Comparison of ENCODE assay signal across 10 cellular contexts in genomic region chr19:2888739-2889224, GRCh38. TPM values are rescaled to one million over a fixed set of nuclear protein-coding genes. Genes with fewer than 3 reads are reported as not detected.
DNase-seq lines count a peak whose midpoint lies in the region; ATAC-seq and TF ChIP-seq lines count a peak whose summit lies in the region.
"Had no signal": no experiment of that assay in that cellular context is flagged by ENCODE, and none has a peak within 500 bp of the region (broad histone marks: within the 10 kb centered on the region; RNA-seq: fewer than 3 reads in every experiment).

No MANE protein-coding gene starts in this region.

- no peak for TF ChIP-seq POLR2A in gastroesophageal sphincter (IDR thresholded peaks at IDR 0.05)

- H3K9me3 Mint-ChIP-seq in activated T-helper 1 cell treated with anti-CD3 and anti-CD28 coated beads, Interleukin-12 subunit alpha, Interleukin-12 subunit beta, Interleukin-2, Interleukin-4 antibody, amounts not matched to agents 30 ng/mL and 10 ng/mL and 1 ng/mL, durations not matched to agents 14 hours and 24 hours and 36 hours, result peaks cover 13% of the 10 kb centered on the region

- H3K4me1 Mint-ChIP-seq in activated T-helper 1 cell treated with anti-CD3 and anti-CD28 coated beads, Interleukin-12 subunit alpha, Interleukin-12 subunit beta, Interleukin-2, Interleukin-4 antibody, amounts not matched to agents 30 ng/mL and 10 ng/mL and 1 ng/mL, durations not matched to agents 14 hours and 24 hours and 36 hours (ENCODE audit: low read depth), result no peaks in the 10 kb centered on the region

- no peak for TF ChIP-seq EP300 in gastroesophageal sphincter (IDR thresholded peaks at IDR 0.05)

- no peaks in the 10 kb centered on the region for H3K36me3 Mint-ChIP-seq in activated T-helper 1 cell treated with anti-CD3 and anti-CD28 coated beads, Interleukin-12 subunit alpha, Interleukin-12 subunit beta, Interleukin-2, Interleukin-4 antibody, amounts not matched to agents 30 ng/mL and 10 ng/mL and 1 ng/mL, durations not matched to agents 14 hours and 24 hours and 36 hours (ENCODE audit: low read depth)

- intact Hi-C loops in activated T-helper 1 cell treated with anti-CD3 and anti-CD28 coated beads, Interleukin-12 subunit alpha, Interleukin-12 subunit beta, Interleukin-2, Interleukin-4 antibody, amounts not matched to agents 30 ng/mL and 10 ng/mL and 1 ng/mL, durations not matched to agents 14 hours and 24 hours and 36 hours (cut with micrococcal nuclease), result no loop called here
- intact Hi-C loops in tibial artery (cut with DNase I; ENCODE audit: low total_unique reads), result loop anchor here (5.0 kb wide), 1 partner anchor 274 kb away; no protein-coding TSS in a partner anchor

- WGBS in gastroesophageal sphincter (ENCODE audit: low coverage in 1 of 2), 2 donors, result 61 to 82% methylated on average over 9 to 19 of the region's 36 CpGs

- H3K36me3 ChIP-seq in tibial artery (no peaks in the 10 kb centered on the region), gastroesophageal sphincter (no peaks in the 10 kb centered on the region)

- no peak overlapping the region for H3K27ac Mint-ChIP-seq in activated T-helper 1 cell treated with anti-CD3 and anti-CD28 coated beads, Interleukin-12 subunit alpha, Interleukin-12 subunit beta, Interleukin-2, Interleukin-4 antibody, amounts not matched to agents 30 ng/mL and 10 ng/mL and 1 ng/mL, durations not matched to agents 14 hours and 24 hours and 36 hours

- H3K4me3 ChIP-seq in tibial artery (peak overlapping the region in 1 of 2 donors; percentile 41), gastroesophageal sphincter (peak overlapping the region in 1 of 2 donors; percentile 40)

- H3K4me1 ChIP-seq in tibial artery (peaks cover 0 to 5% (median 2%) of the 10 kb centered on the region in 4 donors), gastroesophageal sphincter (peaks cover 0 to 5% (median 0%) of the 10 kb centered on the region in 3 donors)

- H3K9me3 ChIP-seq in tibial artery (no peaks in the 10 kb centered on the region), gastroesophageal sphincter (no peaks in the 10 kb centered on the region)

- H3K4me3 Mint-ChIP-seq in activated T-helper 1 cell treated with anti-CD3 and anti-CD28 coated beads, Interleukin-12 subunit alpha, Interleukin-12 subunit beta, Interleukin-2, Interleukin-4 antibody, amounts not matched to agents 30 ng/mL and 10 ng/mL and 1 ng/mL, durations not matched to agents 14 hours and 24 hours and 36 hours, result no peak overlapping the region

- H3K27me3 ChIP-seq in tibial artery (peaks cover 0 to 17% of the 10 kb centered on the region in 2 donors), gastroesophageal sphincter (peaks cover 14% of the 10 kb centered on the region)

- in situ Hi-C loops in KBM-7 (cut with MboI; ENCODE audit: low pct_unique_long_range_greater_than_20kb, low sequenced_read_pairs), result no loop called here

- ATAC-seq in gastroesophageal sphincter (no peak), HG02763 (IDR thresholded peaks at IDR 0.05; ENCODE audit: unreplicated experiment) (no peak)

- no peak overlapping the region for H3K27ac ChIP-seq in tibial artery
- H3K27ac ChIP-seq in gastroesophageal sphincter, result peak overlapping the region in 1 of 4 donors; percentile 66
- H3K27ac ChIP-seq: C4-2B, KMS-11 had no signal

- DNase-seq in activated T-helper 1 cell treated with Interleukin-2 at 50 U/mL for 16 hours (ENCODE audit: low read depth), result peak; percentile 4
- DNase-seq in activated T-helper 1 cell treated with anti-CD3 and anti-CD28 coated beads, Interleukin-12 subunit alpha, Interleukin-12 subunit beta, Interleukin-2, Interleukin-4 antibody, amounts not matched to agents 30 ng/mL and 10 ng/mL and 1 ng/mL, durations not matched to agents 14 hours and 24 hours and 36 hours (ENCODE audit: low spot score), result no peak
- DNase-seq in activated T-cell treated with anti-CD3 and anti-CD28 coated beads for 4 hours, result peak; percentile 36
- peak; percentile 39 for DNase-seq in left kidney (ENCODE audit: low read depth, low spot score)
- peak; percentile 24 to 66 for DNase-seq in tibial artery
- DNase-seq in KBM-7, result no peak

- no peak for TF ChIP-seq CTCF in tibial artery (IDR thresholded peaks at IDR 0.05)
- peak in 1 of 4 experiments; percentile 25 for TF ChIP-seq CTCF in gastroesophageal sphincter (IDR thresholded peaks at IDR 0.05)

- H3K27me3 Mint-ChIP-seq in activated T-helper 1 cell treated with anti-CD3 and anti-CD28 coated beads, Interleukin-12 subunit alpha, Interleukin-12 subunit beta, Interleukin-2, Interleukin-4 antibody, amounts not matched to agents 30 ng/mL and 10 ng/mL and 1 ng/mL, durations not matched to agents 14 hours and 24 hours and 36 hours (ENCODE audit: insufficient read depth), result no peaks in the 10 kb centered on the region

RNA-seq across cellular contexts. Expression of gene ZNF57, which starts 11.9 kb away (rescaled TPM):
- 2.2 and 2.6 TPM in 2 replicates for total RNA-seq in activated T-helper 1 cell treated with anti-CD3 and anti-CD28 coated beads, Interleukin-12 subunit alpha, Interleukin-12 subunit beta, Interleukin-2, Interleukin-4 antibody, amounts not matched to agents 30 ng/mL and 10 ng/mL and 1 ng/mL, durations not matched to agents 14 hours and 24 hours and 36 hours
- 1 to 10 TPM; 1.3 to 3.8 (median 2.8) TPM for total RNA-seq in gastroesophageal sphincter

RNA-seq across cellular contexts. Expression of gene ZNF556, which starts 21.6 kb away (rescaled TPM):
- total RNA-seq in activated T-helper 1 cell treated with anti-CD3 and anti-CD28 coated beads, Interleukin-12 subunit alpha, Interleukin-12 subunit beta, Interleukin-2, Interleukin-4 antibody, amounts not matched to agents 30 ng/mL and 10 ng/mL and 1 ng/mL, durations not matched to agents 14 hours and 24 hours and 36 hours, result not detected in 2 replicates
- total RNA-seq in gastroesophageal sphincter, result under 1 TPM in 3 of 4 donors, not detected in 1; 0.27 to 0.47 (median 0.27) TPM

RNA-seq across cellular contexts. Expression of gene ZNF555, which starts 47.5 kb away (rescaled TPM):
- total RNA-seq in activated T-helper 1 cell treated with anti-CD3 and anti-CD28 coated beads, Interleukin-12 subunit alpha, Interleukin-12 subunit beta, Interleukin-2, Interleukin-4 antibody, amounts not matched to agents 30 ng/mL and 10 ng/mL and 1 ng/mL, durations not matched to agents 14 hours and 24 hours and 36 hours, result 0.37 and 0.65 TPM in 2 replicates
- total RNA-seq in gastroesophageal sphincter, result 10 to 100 TPM in 1 of 4 donors, 1 to 10 TPM in 3; 4.2 to 10.9 (median 7.6) TPM

RNA-seq across cellular contexts. Expression of gene ZNF77, which starts 56.0 kb away (rescaled TPM):
- total RNA-seq in activated T-helper 1 cell treated with anti-CD3 and anti-CD28 coated beads, Interleukin-12 subunit alpha, Interleukin-12 subunit beta, Interleukin-2, Interleukin-4 antibody, amounts not matched to agents 30 ng/mL and 10 ng/mL and 1 ng/mL, durations not matched to agents 14 hours and 24 hours and 36 hours, result 3.2 and 5.3 TPM in 2 replicates
- 1 to 10 TPM; 2.2 to 6.8 (median 3.4) TPM for total RNA-seq in gastroesophageal sphincter

Comparison
In these comparisons a context has a peak if more than half of its experiments do, and no peak if none do; other contexts are left out.
1. DNase-seq: peak in activated T-helper 1 cell treated with Interleukin-2 at 50 U/mL for 16 hours (single experiment), activated T-cell treated with anti-CD3 and anti-CD28 coated beads for 4 hours (single experiment), left kidney (single experiment) and tibial artery (2 of 2); none in activated T-helper 1 cell treated with anti-CD3 and anti-CD28 coated beads, Interleukin-12 subunit alpha, Interleukin-12 subunit beta, Interleukin-2, Interleukin-4 antibody, amounts not matched to agents 30 ng/mL and 10 ng/mL and 1 ng/mL, durations not matched to agents 14 hours and 24 hours and 36 hours (single experiment) and KBM-7 (single experiment).